In the genomic region with DNA sequence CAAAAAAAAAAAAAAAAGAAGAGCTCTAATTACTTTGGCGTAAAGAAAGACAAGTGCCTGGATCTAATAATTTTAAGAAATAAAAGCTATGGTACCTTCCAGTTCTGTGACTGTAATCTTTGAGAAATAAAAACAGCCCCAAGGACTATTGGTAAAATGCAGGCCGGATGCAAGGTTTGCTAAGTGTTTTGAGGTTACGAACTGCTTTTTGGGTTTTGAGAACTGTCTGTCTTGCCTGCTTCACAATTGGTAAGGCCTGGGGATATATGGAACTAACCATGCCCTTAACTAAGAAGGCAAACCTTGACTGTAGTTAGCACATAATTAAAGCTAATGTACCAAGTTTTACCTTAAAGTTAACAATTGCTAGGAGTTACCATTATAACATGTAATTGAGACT, we compare ENCODE assay signal across 18 cellular contexts.
"Had no signal": no experiment of that assay in that cellular context is flagged by ENCODE, and none has a peak within 500 bp of the region (broad histone marks: within the 10 kb centered on the region; RNA-seq: fewer than 3 reads in every experiment).

No MANE protein-coding gene starts in this region.

- FAIRE-seq: endometrium, kidney had no signal

- H3K9me3 ChIP-seq: ascending aorta, gastrocnemius medialis, upper lobe of right lung had no signal

- H3K27me3 ChIP-seq: ascending aorta, gastrocnemius medialis, heart left ventricle, sigmoid colon, upper lobe of right lung had no signal

- H3K36me3 ChIP-seq: ascending aorta, gastrocnemius medialis, heart left ventricle, sigmoid colon, upper lobe of right lung had no signal

- H3K4me1 ChIP-seq: ascending aorta, gastrocnemius medialis, heart left ventricle, upper lobe of right lung had no signal

- DNase-seq: activated CD4-positive, alpha-beta T cell treated with anti-CD3 and anti-CD28 coated beads, Interleukin-2, amount 10 ng/mL, durations not matched to agents 7 days and 5 days; activated CD4-positive, CD25-positive, alpha-beta regulatory T cell; activated CD8-positive, alpha-beta T cell treated with anti-CD3 and anti-CD28 coated beads, Interleukin-2, amount 10 ng/mL, durations not matched to agents 7 days and 5 days; activated naive CD4-positive, alpha-beta T cell treated with anti-CD3 and anti-CD28 coated beads for 36 hours; activated T-cell treated with anti-CD3 and anti-CD28 coated beads, Interleukin-2, amount 50 U/mL, for 4 hours; gastrocnemius medialis; heart left ventricle; kidney; occipital lobe; posterior cingulate gyrus; sigmoid colon; stimulated activated CD4-positive, alpha-beta T cell treated with anti-CD3 and anti-CD28 coated beads, Interleukin-4, amount 100 ng/mL, for 4 hours; stimulated activated naive CD4-positive, alpha-beta T cell; upper lobe of right lung had no signal

- H3K27ac Mint-ChIP-seq: activated CD4-positive, alpha-beta T cell treated with anti-CD3 and anti-CD28 coated beads, Interleukin-2, amount 10 ng/mL, durations not matched to agents 7 days and 5 days; activated CD8-positive, alpha-beta T cell treated with anti-CD3 and anti-CD28 coated beads, Interleukin-2, amount 10 ng/mL, durations not matched to agents 7 days and 5 days; activated naive CD4-positive, alpha-beta T cell treated with anti-CD3 and anti-CD28 coated beads for 36 hours had no signal

- H3K4me1 Mint-ChIP-seq: activated CD4-positive, alpha-beta T cell treated with anti-CD3 and anti-CD28 coated beads, Interleukin-2, amount 10 ng/mL, durations not matched to agents 7 days and 5 days had no signal

- H3K4me3 Mint-ChIP-seq: activated CD4-positive, alpha-beta T cell treated with anti-CD3 and anti-CD28 coated beads, Interleukin-2, amount 10 ng/mL, durations not matched to agents 7 days and 5 days; activated CD8-positive, alpha-beta T cell treated with anti-CD3 and anti-CD28 coated beads, Interleukin-2, amount 10 ng/mL, durations not matched to agents 7 days and 5 days; activated naive CD4-positive, alpha-beta T cell treated with anti-CD3 and anti-CD28 coated beads for 36 hours; activated T-cell treated with anti-CD3 and anti-CD28 coated beads, Interleukin-2, amount 50 U/mL, for 4 hours had no signal

- ATAC-seq: activated CD8-positive, alpha-beta T cell treated with anti-CD3 and anti-CD28 coated beads, Interleukin-2, amount 10 ng/mL, durations not matched to agents 7 days and 5 days; activated T-cell treated with anti-CD3 and anti-CD28 coated beads, Interleukin-2, amount 50 U/mL, for 4 hours; gastrocnemius medialis; heart left ventricle; left lobe of liver; upper lobe of right lung had no signal

- H3K4me3 ChIP-seq: ascending aorta, coronary artery, gastrocnemius medialis, heart left ventricle, sigmoid colon, upper lobe of right lung had no signal

- H3K27me3 Mint-ChIP-seq: activated CD4-positive, alpha-beta T cell treated with anti-CD3 and anti-CD28 coated beads, Interleukin-2, amount 10 ng/mL, durations not matched to agents 7 days and 5 days had no signal

- H3K27ac ChIP-seq: ascending aorta, coronary artery, gastrocnemius medialis, heart left ventricle, sigmoid colon, upper lobe of right lung had no signal

- H3K9me3 Mint-ChIP-seq: activated T-cell treated with anti-CD3 and anti-CD28 coated beads, Interleukin-2, amount 50 U/mL, for 4 hours had no signal
